In genomic region chr15:96889734-96890480, GRCh38 we compare ENCODE assay signal across 8 cellular contexts.
DNase-seq lines count a peak whose midpoint lies in the region; ATAC-seq and TF ChIP-seq lines count a peak whose summit lies in the region.

No MANE protein-coding gene starts in this region.

- TF ChIP-seq CTCF in WERI-Rb-1 (IDR thresholded peaks at IDR 0.05; ENCODE audit: low read depth, low read length): no peak

- DNase-seq in MG63 (no peak), sciatic nerve (ENCODE audit: low spot score) (no peak), WERI-Rb-1 (no peak)

- H3K27me3 ChIP-seq in MG63 (no peaks in the 10 kb centered on the region), duodenal mucosa (ENCODE audit: control insufficient read depth in 1 of 2, insufficient read depth in 2 of 2, low read length in 2 of 2) (no peaks in the 10 kb centered on the region), WERI-Rb-1 (ENCODE audit: insufficient read depth, low read depth, severe bottlenecking) (peaks cover 63% of the 10 kb centered on the region)

- intact Hi-C loops in sciatic nerve (cut with DNase I): loop anchor here (5.0 kb wide), 2 partner anchors 538 to 558 kb away; partner anchors contain the start of gene NR2F2

- H3K27ac ChIP-seq in duodenal mucosa (ENCODE audit: low read depth, low read length) (no peak overlapping the region), WERI-Rb-1 (no peak overlapping the region)

- H3K4me3 ChIP-seq in MG63: peak overlapping the region; percentile 46
- peak overlapping the region; percentile 23 to 58 for H3K4me3 ChIP-seq in duodenal mucosa (ENCODE audit: low read depth in 1 of 2, low read length in 2 of 2)
- H3K4me3 ChIP-seq in WERI-Rb-1 (ENCODE audit: low read depth, low read length): no peak overlapping the region

- H3K36me3 ChIP-seq in MG63: no peaks in the 10 kb centered on the region
- H3K36me3 ChIP-seq in duodenal mucosa (ENCODE audit: control insufficient read depth in 1 of 2, insufficient read depth in 2 of 2, low read length in 2 of 2): no peaks in the 10 kb centered on the region
- H3K36me3 ChIP-seq in WERI-Rb-1: no peaks in the 10 kb centered on the region

- ATAC-seq in GM18517 (IDR thresholded peaks at IDR 0.05; ENCODE audit: unreplicated experiment) (peak; percentile 63), sciatic nerve (peak; percentile 70), HG03039 (IDR thresholded peaks at IDR 0.05; ENCODE audit: unreplicated experiment) (no peak), HG03175 (IDR thresholded peaks at IDR 0.05; ENCODE audit: unreplicated experiment) (no peak), HG02973 (IDR thresholded peaks at IDR 0.05; ENCODE audit: unreplicated experiment) (no peak)

- H3K9ac ChIP-seq in duodenal mucosa (ENCODE audit: low read depth in 1 of 2, low read length in 2 of 2): no peak overlapping the region

- H3K4me1 ChIP-seq in duodenal mucosa (ENCODE audit: control insufficient read depth in 1 of 2, insufficient read depth in 2 of 2, low read length in 2 of 2): peaks cover 0 to 4% of the 10 kb centered on the region in 2 donors

- H3K9me3 ChIP-seq in MG63 (no peaks in the 10 kb centered on the region), duodenal mucosa (ENCODE audit: control insufficient read depth in 1 of 2, low read length in 2 of 2) (no peaks in the 10 kb centered on the region), WERI-Rb-1 (ENCODE audit: severe bottlenecking) (no peaks in the 10 kb centered on the region)

Comparison
In these comparisons a context has a peak if more than half of its experiments do, and no peak if none do; other contexts are left out.
1. ATAC-seq: peak in GM18517 (single experiment) and sciatic nerve (single experiment); none in HG03039 (single experiment), HG03175 (single experiment) and HG02973 (single experiment).